Comparison of ENCODE assay signal across 8 cellular contexts in genomic region chr2:207133862-207134519, GRCh38.
DNase-seq lines count a peak whose midpoint lies in the region; ATAC-seq and TF ChIP-seq lines count a peak whose summit lies in the region.

No MANE protein-coding gene starts in this region.

- peak overlapping the region; percentile 70 for H3K27ac ChIP-seq in epithelial cell of prostate

- ATAC-seq in GM19324 (IDR thresholded peaks at IDR 0.05; ENCODE audit: low FRiP score, unreplicated experiment) (no peak), HG03565 (IDR thresholded peaks at IDR 0.05; ENCODE audit: unreplicated experiment) (no peak), HG03280 (IDR thresholded peaks at IDR 0.05; ENCODE audit: unreplicated experiment) (no peak)

- H3K27me3 Mint-ChIP-seq in nephron progenitor cell (ENCODE audit: low read depth, poor library complexity), result no peaks in the 10 kb centered on the region

- H3K36me3 Mint-ChIP-seq in nephron progenitor cell (ENCODE audit: low read depth), result peaks cover 35% of the 10 kb centered on the region

- peak overlapping the region; percentile 98 for H3K27ac Mint-ChIP-seq in nephron progenitor cell

- peak overlapping the region; percentile 72 for H3K4me3 Mint-ChIP-seq in nephron progenitor cell

- no peak for TF ChIP-seq CTCF in nephron progenitor cell (IDR thresholded peaks at IDR 0.05)

- peaks cover 32% of the 10 kb centered on the region for H3K9me3 Mint-ChIP-seq in nephron progenitor cell

- DNase-seq in DMS79 treated with DMSO at 0.1 percent for 48 hours (lab: John Stamatoyannopoulos, UW) (peak; percentile 97), NCI-H524 treated with DMSO at 0.1 percent for 48 hours (lab: John Stamatoyannopoulos, UW) (peak; percentile 79), epithelial cell of prostate (ENCODE audit: low read depth, low spot score) (peak; percentile 14), nephron progenitor cell (no peak), putamen (ENCODE audit: low spot score) (no peak)

- peaks cover 77% of the 10 kb centered on the region for H3K4me1 Mint-ChIP-seq in nephron progenitor cell

Comparison
In these comparisons a context has a peak if more than half of its experiments do, and no peak if none do; other contexts are left out.
1. DNase-seq: peak in DMS79 treated with DMSO at 0.1 percent for 48 hours (single experiment), NCI-H524 treated with DMSO at 0.1 percent for 48 hours (single experiment) and epithelial cell of prostate (single experiment); none in nephron progenitor cell (single experiment) and putamen (single experiment).